ENCODE assay signal across 8 cellular contexts in genomic region chr2:102142829-102143449, GRCh38. TPM values are rescaled to one million over a fixed set of nuclear protein-coding genes. Genes with fewer than 3 reads are reported as not detected.
DNase-seq lines count a peak whose midpoint lies in the region; ATAC-seq lines count a peak whose summit lies in the region.

No MANE protein-coding gene starts in this region.

- peaks cover 23% of the 10 kb centered on the region for H3K27me3 Mint-ChIP-seq in activated naive CD4-positive, alpha-beta T cell treated with anti-CD3 and anti-CD28 coated beads, Interleukin-2, amount 50 U/mL, for 24 hours

- peaks cover 42% of the 10 kb centered on the region for H3K4me1 Mint-ChIP-seq in activated naive CD4-positive, alpha-beta T cell treated with anti-CD3 and anti-CD28 coated beads, Interleukin-2, amount 50 U/mL, for 24 hours

- ATAC-seq in aorta (ENCODE audit: low FRiP score) (no peak), HG03025 (IDR thresholded peaks at IDR 0.05; ENCODE audit: low FRiP score, unreplicated experiment) (no peak), GM21381 (IDR thresholded peaks at IDR 0.05; ENCODE audit: unreplicated experiment) (no peak)

- peaks cover 17% of the 10 kb centered on the region for H3K36me3 Mint-ChIP-seq in activated naive CD4-positive, alpha-beta T cell treated with anti-CD3 and anti-CD28 coated beads, Interleukin-2, amount 50 U/mL, for 24 hours

- H3K27ac ChIP-seq in aorta (ENCODE audit: low read depth in 1 of 2, low read length in 2 of 2), result peak overlapping the region; percentile 2 to 11

- 4 to 7% methylated on average over 42 of the region's 42 CpGs for WGBS in aorta, 2 donors

- H3K27ac Mint-ChIP-seq in activated naive CD4-positive, alpha-beta T cell treated with anti-CD3 and anti-CD28 coated beads, Interleukin-2, amount 50 U/mL, for 24 hours, result peak overlapping the region; percentile 57

- no peak for DNase-seq in activated naive CD4-positive, alpha-beta T cell treated with anti-CD3 and anti-CD28 coated beads, Interleukin-2, amount 50 U/mL, for 16 hours
- DNase-seq in dermis blood vessel endothelial cell, result peak; percentile 46
- DNase-seq in aorta, result no peak
- no peak for DNase-seq in midbrain (lab: John Stamatoyannopoulos, UW)

- peak overlapping the region; percentile 34 for H3K4me3 ChIP-seq in mononuclear cell (ENCODE audit: low read length)
- H3K4me3 ChIP-seq in aorta (ENCODE audit: low read length in 2 of 2), result peak overlapping the region; percentile 13 to 40

- H3K4me1 ChIP-seq in mononuclear cell (ENCODE audit: insufficient read depth, low read length) (peaks cover 21% of the 10 kb centered on the region), aorta (ENCODE audit: control insufficient read depth in 1 of 2, insufficient read depth in 2 of 2, low read length in 2 of 2) (no peaks in the 10 kb centered on the region)

- peak overlapping the region; percentile 78 for H3K4me3 Mint-ChIP-seq in activated naive CD4-positive, alpha-beta T cell treated with anti-CD3 and anti-CD28 coated beads, Interleukin-2, amount 50 U/mL, for 24 hours

- intact Hi-C loops in aorta (cut with DNase I), result loop anchor here in 1 of 2 donors (5.0 kb wide), 2 partner anchors 71 to 111 kb away; no protein-coding TSS in a partner anchor

- H3K9me3 Mint-ChIP-seq in activated naive CD4-positive, alpha-beta T cell treated with anti-CD3 and anti-CD28 coated beads, Interleukin-2, amount 50 U/mL, for 24 hours, result peaks cover 19% of the 10 kb centered on the region

- H3K27me3 ChIP-seq in mononuclear cell (ENCODE audit: insufficient read depth, low read length) (peaks cover 22% of the 10 kb centered on the region), aorta (ENCODE audit: control insufficient read depth in 1 of 2, insufficient read depth in 2 of 2, low read length in 1 of 2) (no peaks in the 10 kb centered on the region)

- H3K9me3 ChIP-seq in mononuclear cell (ENCODE audit: low read depth, low read length), result peaks cover 13% of the 10 kb centered on the region
- peaks cover 3% of the 10 kb centered on the region for H3K9me3 ChIP-seq in aorta (ENCODE audit: control insufficient read depth, low read length)

- H3K36me3 ChIP-seq in aorta (ENCODE audit: control insufficient read depth in 1 of 2, insufficient read depth in 2 of 2, low read length in 1 of 2), result no peaks in the 10 kb centered on the region

RNA-seq across cellular contexts. Expression of gene IL1R1, which starts 0.4 kb away (rescaled TPM):
- total RNA-seq in dermis blood vessel endothelial cell (24.2 and 24.7 TPM in 2 replicates), mononuclear cell (2.6 TPM), aorta (100 to 1,000 TPM; 135 to 155 TPM)
- 10 to 100 TPM; 47.0 to 49.6 TPM for polyA plus RNA-seq in aorta

RNA-seq across cellular contexts. Expression of gene IL1RL2, which starts 43.9 kb away (rescaled TPM):
- total RNA-seq in dermis blood vessel endothelial cell (0.09 and 0.34 TPM in 2 replicates), mononuclear cell (0.31 TPM), aorta (1 to 10 TPM in 1 of 2 donors, under 1 TPM in 1; 0.54 to 1.8 TPM)
- under 1 TPM in 1 of 2 donors, not detected in 1; 0.54 TPM for polyA plus RNA-seq in aorta
